ENCODE assay signal across 9 cellular contexts in genomic region chr9:14198544-14199510, GRCh38.
A peak's percentile ranks its signal among the peaks of the same experiment; 100 is the strongest.
DNase-seq lines count a peak whose midpoint lies in the region; FAIRE-seq and TF ChIP-seq lines count a peak whose summit lies in the region.
"Had no signal": no experiment of that assay in that cellular context is flagged by ENCODE, and none has a peak within 500 bp of the region (broad histone marks: within the 10 kb centered on the region; RNA-seq: fewer than 3 reads in every experiment).

No MANE protein-coding gene starts in this region.

- TF ChIP-seq EP300 in stomach (IDR thresholded peaks at IDR 0.05): no peak

- H3K9me1 ChIP-seq in keratinocyte (ENCODE audit: control insufficient read depth, extremely low read depth, insufficient read depth, low read length): peaks cover 3% of the 10 kb centered on the region

- H3K4me1 ChIP-seq in keratinocyte (ENCODE audit: control insufficient read depth, extremely low read depth, insufficient read depth, low read length) (peaks cover 29% of the 10 kb centered on the region), stomach (peaks cover 13 to 86% (median 47%) of the 10 kb centered on the region in 4 donors)

- intact Hi-C loops in stomach (cut with DNase I; ENCODE audit: low total_unique reads): loop anchor here (10.0 kb wide), 1 partner anchor 46 kb away; no protein-coding TSS in a partner anchor

- no peaks in the 10 kb centered on the region for H4K20me1 ChIP-seq in keratinocyte (ENCODE audit: control insufficient read depth, extremely low read depth, insufficient read depth, low read length)

- H3K4me2 ChIP-seq in keratinocyte (ENCODE audit: control insufficient read depth, extremely low read depth, insufficient read depth, low read depth, low read length): peak overlapping the region; percentile 63

- peak overlapping the region; percentile 38 for H3K9ac ChIP-seq in keratinocyte (ENCODE audit: control insufficient read depth, extremely low read depth, insufficient read depth, low read length)

- H3K36me3 ChIP-seq in keratinocyte (ENCODE audit: control insufficient read depth in 2 of 2, extremely low read depth in 1 of 2, insufficient read depth in 2 of 2, low read length in 2 of 2) (no peaks in the 10 kb centered on the region), stomach (no peaks in the 10 kb centered on the region)

- FAIRE-seq in keratinocyte (lab: Jason Lieb, UNC): peak; percentile 91

- H3K27me3 ChIP-seq in keratinocyte (ENCODE audit: control insufficient read depth, extremely low read depth, insufficient read depth, low read length): no peaks in the 10 kb centered on the region
- H3K27me3 ChIP-seq in stomach: no peaks in the 10 kb centered on the region

- H3K9me3 ChIP-seq in keratinocyte (ENCODE audit: control insufficient read depth, low read depth, low read length): no peaks in the 10 kb centered on the region
- no peaks in the 10 kb centered on the region for H3K9me3 ChIP-seq in stomach

- TF ChIP-seq POLR2A in stomach (IDR thresholded peaks at IDR 0.05): no peak

- H3K79me2 ChIP-seq in keratinocyte (ENCODE audit: control insufficient read depth, insufficient read depth, low read length): peaks cover 13% of the 10 kb centered on the region

- TF ChIP-seq CTCF in keratinocyte (optimal IDR thresholded peaks at IDR 0.05 in 1 of 3, IDR thresholded peaks at IDR 0.05 in 1 of 3, conservative IDR thresholded peaks at IDR 0.05 in 1 of 3; ENCODE audit: extremely low read depth in 1 of 3, insufficient read depth in 2 of 3, low read length in 3 of 3) (no peak), stomach (IDR thresholded peaks at IDR 0.05) (no peak)

- H2AFZ ChIP-seq in keratinocyte (ENCODE audit: control insufficient read depth, low read length): peak overlapping the region; percentile 54

- dilution Hi-C loops in keratinocyte (cut with MboI; ENCODE audit: extremely low pct_ligation_motif_present, low sequenced_read_pairs): no loop called here

- peak; percentile 40 for DNase-seq in NCI-H2029 (lab: John Stamatoyannopoulos, UW)
- DNase-seq in caudate nucleus (lab: John Stamatoyannopoulos, UW): peak in 39 of 61 donors; percentile 1 to 97 (median 25)
- no peak for DNase-seq in keratinocyte (ENCODE audit: low read depth, low spot score)
- DNase-seq in stomach: peak; percentile 60
- DNase-seq in SKM-1 treated with dmso at 0.1 percent for 144 hours (lab: John Stamatoyannopoulos, UW; ENCODE audit: unreplicated experiment): no peak
- DNase-seq in SKM-1 (lab: John Stamatoyannopoulos, UW; ENCODE audit: unreplicated experiment): no peak
- no peak for DNase-seq in NCI-H345 treated with DMSO at 0.1 percent for 48 hours (lab: John Stamatoyannopoulos, UW; ENCODE audit: unreplicated experiment)
- DNase-seq in LoVo (ENCODE audit: low spot score): no peak
- DNase-seq: HCEC 1CT had no signal

- no peak overlapping the region for H3K27ac ChIP-seq in caudate nucleus (ENCODE audit: low read depth, low read length)
- H3K27ac ChIP-seq in keratinocyte (ENCODE audit: control insufficient read depth, insufficient read depth, low read length): peak overlapping the region; percentile 32
- H3K27ac ChIP-seq in stomach: peak overlapping the region; percentile 26 to 73 (median 56)

- 44 to 52% (median 49%) methylated on average over 11 of the region's 11 CpGs for WGBS in stomach, 5 donors

- H3K4me3 ChIP-seq in keratinocyte (ENCODE audit: control insufficient read depth in 2 of 3, extremely low read depth in 1 of 3, insufficient read depth in 2 of 3, low read depth in 1 of 3, low read length in 3 of 3) (no peak overlapping the region), stomach (no peak overlapping the region)

Comparison
In these comparisons a context has a peak if more than half of its experiments do, and no peak if none do; other contexts are left out.
1. DNase-seq: peak in NCI-H2029 (single experiment), caudate nucleus (39 of 61) and stomach (single experiment); none in keratinocyte (single experiment), SKM-1 treated with dmso at 0.1 percent for 144 hours (single experiment), SKM-1 (single experiment), NCI-H345 treated with DMSO at 0.1 percent for 48 hours (single experiment) and LoVo (single experiment).